ENCODE assay signal across 15 cellular contexts in genomic region chr15:101689901-101690300, GRCh38. TPM values are rescaled to one million over a fixed set of nuclear protein-coding genes. Genes with fewer than 3 reads are reported as not detected.
A peak's percentile ranks its signal among the peaks of the same experiment; 100 is the strongest.
DNase-seq lines count a peak whose midpoint lies in the region; ATAC-seq, FAIRE-seq and TF ChIP-seq lines count a peak whose summit lies in the region.
"Had no signal": no experiment of that assay in that cellular context is flagged by ENCODE, and none has a peak within 500 bp of the region (broad histone marks: within the 10 kb centered on the region; RNA-seq: fewer than 3 reads in every experiment).

No MANE protein-coding gene starts in this region.

- ATAC-seq in HepG2 (no peak), right lobe of liver (no peak)

- no peaks in the 10 kb centered on the region for H3K4me1 ChIP-seq in HepG2 (ENCODE audit: insufficient read depth, low read length)
- no peaks in the 10 kb centered on the region for H3K4me1 ChIP-seq in right lobe of liver
- H3K4me1 ChIP-seq in fibroblast of lung (ENCODE audit: control insufficient read depth, extremely low read depth, insufficient read depth, low read length) = no peaks in the 10 kb centered on the region
- H3K4me1 ChIP-seq: stomach had no signal

- peaks cover 2 to 20% of the 10 kb centered on the region in 2 experiments; a peak in 3 of 5 replicates for H3K36me3 ChIP-seq in HepG2 (replicated peaks in 1 of 2; ENCODE audit: control insufficient read depth in 1 of 2, insufficient read depth in 2 of 2, low read length in 2 of 2)
- H3K36me3 ChIP-seq in right lobe of liver = peaks cover 0 to 8% (median 1%) of the 10 kb centered on the region in 4 donors
- H3K36me3 ChIP-seq in fibroblast of lung (ENCODE audit: control insufficient read depth, insufficient read depth, low read length) = peaks cover 1% of the 10 kb centered on the region

- no peaks in the 10 kb centered on the region; a peak in 1 of 5 replicates for H3K27me3 ChIP-seq in HepG2 (ENCODE audit: control insufficient read depth in 1 of 2, insufficient read depth in 2 of 2, low read length in 2 of 2)
- H3K27me3 ChIP-seq in right lobe of liver = no peaks in the 10 kb centered on the region
- H3K27me3 ChIP-seq in fibroblast of lung (ENCODE audit: control insufficient read depth, insufficient read depth, low read length) = no peaks in the 10 kb centered on the region
- H3K27me3 ChIP-seq: stomach had no signal

- H3K4me2 ChIP-seq in HepG2 (ENCODE audit: low read depth, low read length) = no peak overlapping the region
- no peak overlapping the region for H3K4me2 ChIP-seq in fibroblast of lung (ENCODE audit: extremely low read depth, insufficient read depth, low read length)

- no peak overlapping the region for H3K9ac ChIP-seq in HepG2 (ENCODE audit: insufficient read depth, low read depth, low read length)
- no peak overlapping the region for H3K9ac ChIP-seq in fibroblast of lung (ENCODE audit: insufficient read depth, low read length)

- intact Hi-C loops in HepG2 (cut with micrococcal nuclease; ENCODE audit: unreplicated experiment) (no loop called here), right lobe of liver (cut with DNase I) (no loop called here)

- H3K27me3 Mint-ChIP-seq in T-helper 2 cell treated with Interferon-gamma antibody and Interleukin-4, amounts not matched to agents 5 μg/mL and 100 μg/mL, for 36 hours (ENCODE audit: low read depth) = no peaks in the 10 kb centered on the region
- H3K27me3 Mint-ChIP-seq in stimulated activated naive CD8-positive, alpha-beta T cell treated with anti-CD3 and anti-CD28 coated beads, Interleukin-15, Interleukin-2, amounts not matched to agents 100 ng/mL and 50 ng/mL, for 24 hours = no peaks in the 10 kb centered on the region
- H3K27me3 Mint-ChIP-seq: progenitor cell of endocrine pancreas had no signal

- H3K9me3 Mint-ChIP-seq in T-helper 2 cell treated with Interferon-gamma antibody and Interleukin-4, amounts not matched to agents 5 μg/mL and 100 μg/mL, for 36 hours = no peaks in the 10 kb centered on the region
- no peaks in the 10 kb centered on the region for H3K9me3 Mint-ChIP-seq in stimulated activated naive CD8-positive, alpha-beta T cell treated with anti-CD3 and anti-CD28 coated beads, Interleukin-15, Interleukin-2, amounts not matched to agents 100 ng/mL and 50 ng/mL, for 24 hours
- H3K9me3 Mint-ChIP-seq: endodermal cell had no signal

- no peaks in the 10 kb centered on the region for H3K79me2 ChIP-seq in HepG2 (ENCODE audit: insufficient read depth, low read length)
- no peaks in the 10 kb centered on the region for H3K79me2 ChIP-seq in fibroblast of lung (ENCODE audit: control insufficient read depth, insufficient read depth, low read length)

- TF ChIP-seq EP300 in HepG2 (IDR thresholded peaks at IDR 0.05; ENCODE audit: low read depth in 2 of 2, low read length in 2 of 2) (no peak), HepG2 (CRISPR knock-in tag; IDR thresholded peaks at IDR 0.05; ENCODE audit: borderline replicate concordance) (no peak)

- POLR2A ChIA-PET in HepG2 (lab: Yijun Ruan, JAX) = no interaction called here

- DNase-seq in HepG2 (ENCODE audit: low spot score) (no peak), right lobe of liver (no peak), fibroblast of lung (ENCODE audit: low read depth in 2 of 2) (peak; percentile 28 to 58), NCI-H187 treated with DMSO at 0.1 percent for 48 hours (lab: John Stamatoyannopoulos, UW) (no peak), NCI-H82 treated with DMSO at 0.1 percent for 48 hours (lab: John Stamatoyannopoulos, UW; ENCODE audit: unreplicated experiment) (no peak)
- DNase-seq in T-helper 2 cell treated with Interferon-gamma antibody and Interleukin-4, amounts not matched to agents 5 μg/mL and 100 μg/mL, for 36 hours (ENCODE audit: low spot score) = peak; percentile 44
- no peak for DNase-seq in stimulated activated naive CD4-positive, alpha-beta T cell treated with Interleukin-2 at 50 U/mL for 16 hours (lab: John Stamatoyannopoulos, UW)
- DNase-seq: DMS79 treated with DMSO at 0.1 percent for 48 hours, endodermal cell, Kasumi-1, kidney glomerular epithelial cell, stomach had no signal

- H3K27ac ChIP-seq in HepG2 (ENCODE audit: extremely low read length, insufficient read depth, low read length) (no peak overlapping the region), right lobe of liver (no peak overlapping the region), fibroblast of lung (ENCODE audit: insufficient read depth, low read length) (no peak overlapping the region)
- H3K27ac ChIP-seq: stomach had no signal

- TF ChIP-seq RAD21 in HepG2 (CRISPR knock-in tag; IDR thresholded peaks at IDR 0.05) = no peak

- in situ Hi-C loops in HepG2 (cut with HindIII; ENCODE audit: extremely low pct_ligation_motif_present, low pct_unique_long_range_greater_than_20kb) = no loop called here

- H3K4me3 ChIP-seq in HepG2 (replicated peaks in 1 of 3; ENCODE audit: insufficient read depth in 1 of 3, low read depth in 2 of 3, low read length in 3 of 3) (no peak overlapping the region), right lobe of liver (no peak overlapping the region), fibroblast of lung (replicated peaks in 1 of 4; ENCODE audit: control extremely low read depth in 1 of 4, insufficient read depth in 1 of 4, low read depth in 3 of 4, low read length in 4 of 4) (no peak overlapping the region)
- H3K4me3 ChIP-seq: stomach had no signal

- TF ChIP-seq POLR2A in HepG2 (IDR thresholded peaks at IDR 0.05; ENCODE audit: insufficient read depth in 1 of 2, low read depth in 2 of 2, low read length in 2 of 2) (no peak), right lobe of liver (IDR thresholded peaks at IDR 0.05) (no peak)

- BruUV-seq in HepG2 (replicated peaks; lab: Mats Ljungman, UMichigan) = no TSS peak

- 95% methylated on average over 6 of the region's 6 CpGs for WGBS in HepG2 (ENCODE audit: low lambda C conversion rate)
- WGBS in right lobe of liver (ENCODE audit: insufficient coverage, low coverage, low lambda C conversion rate, missing lambda C conversion rate) = 87% methylated on average over 3 of the region's 6 CpGs

- TF ChIP-seq CTCF in HepG2 (CRISPR knock-in tag; IDR thresholded peaks at IDR 0.05) (no peak), right lobe of liver (IDR thresholded peaks at IDR 0.05) (no peak), fibroblast of lung (conservative IDR thresholded peaks at IDR 0.05 in 1 of 2, IDR thresholded peaks at IDR 0.05 in 1 of 2; ENCODE audit: low read depth in 1 of 2, low read length in 2 of 2) (no peak)

- no peaks in the 10 kb centered on the region for H4K20me1 ChIP-seq in HepG2 (ENCODE audit: insufficient read depth, low read length)
- no peaks in the 10 kb centered on the region for H4K20me1 ChIP-seq in fibroblast of lung (ENCODE audit: control insufficient read depth, extremely low read depth, insufficient read depth, low read length)

- no peak for FAIRE-seq in HepG2 (lab: Jason Lieb, UNC)
- FAIRE-seq: GM12891 had no signal

- CTCF ChIA-PET in HepG2 (lab: Yijun Ruan, JAX; ENCODE audit: low intra/inter-chr PET ratio, low total read pairs) = no interaction called here

- H3K4me1 Mint-ChIP-seq in T-helper 2 cell treated with Interferon-gamma antibody and Interleukin-4, amounts not matched to agents 5 μg/mL and 100 μg/mL, for 36 hours (ENCODE audit: low read depth) = peaks cover 24% of the 10 kb centered on the region
- peaks cover 36% of the 10 kb centered on the region for H3K4me1 Mint-ChIP-seq in stimulated activated naive CD8-positive, alpha-beta T cell treated with anti-CD3 and anti-CD28 coated beads, Interleukin-15, Interleukin-2, amounts not matched to agents 100 ng/mL and 50 ng/mL, for 24 hours (ENCODE audit: low read depth)
- H3K4me1 Mint-ChIP-seq: endodermal cell had no signal

- H3K9me3 ChIP-seq in HepG2 (ENCODE audit: low read length) (no peaks in the 10 kb centered on the region), right lobe of liver (no peaks in the 10 kb centered on the region), fibroblast of lung (ENCODE audit: control insufficient read depth, insufficient read depth, low read depth, low read length) (no peaks in the 10 kb centered on the region)
- H3K9me3 ChIP-seq: stomach had no signal

- H3K4me3 Mint-ChIP-seq in T-helper 2 cell treated with Interferon-gamma antibody and Interleukin-4, amounts not matched to agents 5 μg/mL and 100 μg/mL, for 36 hours = no peak overlapping the region
- H3K4me3 Mint-ChIP-seq in stimulated activated naive CD8-positive, alpha-beta T cell treated with anti-CD3 and anti-CD28 coated beads, Interleukin-15, Interleukin-2, amounts not matched to agents 100 ng/mL and 50 ng/mL, for 24 hours = no peak overlapping the region
- H3K4me3 Mint-ChIP-seq: endodermal cell had no signal

- peaks cover 41% of the 10 kb centered on the region for H3K36me3 Mint-ChIP-seq in T-helper 2 cell treated with Interferon-gamma antibody and Interleukin-4, amounts not matched to agents 5 μg/mL and 100 μg/mL, for 36 hours (ENCODE audit: low read depth)
- H3K36me3 Mint-ChIP-seq in stimulated activated naive CD8-positive, alpha-beta T cell treated with anti-CD3 and anti-CD28 coated beads, Interleukin-15, Interleukin-2, amounts not matched to agents 100 ng/mL and 50 ng/mL, for 24 hours (ENCODE audit: low read depth) = peaks cover 35% of the 10 kb centered on the region

- H2AFZ ChIP-seq in HepG2 (ENCODE audit: low read length) = no peak overlapping the region
- no peak overlapping the region for H2AFZ ChIP-seq in fibroblast of lung (ENCODE audit: low read length)

- H3K27ac Mint-ChIP-seq in T-helper 2 cell treated with Interferon-gamma antibody and Interleukin-4, amounts not matched to agents 5 μg/mL and 100 μg/mL, for 36 hours = no peak overlapping the region
- H3K27ac Mint-ChIP-seq in stimulated activated naive CD8-positive, alpha-beta T cell treated with anti-CD3 and anti-CD28 coated beads, Interleukin-15, Interleukin-2, amounts not matched to agents 100 ng/mL and 50 ng/mL, for 24 hours = peak overlapping the region; percentile 22
- H3K27ac Mint-ChIP-seq: endodermal cell, progenitor cell of endocrine pancreas had no signal

RNA-seq across cellular contexts. Expression of gene TARS3, which starts 34.4 kb away (rescaled TPM):
- total RNA-seq in HepG2 (2016; rRNA removed; fragmentation: Illumina TruSeq; extraction: Trizol) = 11.7 and 13.9 TPM in 2 replicates
- total RNA-seq in HepG2 (2016; cell fraction: cytosol; rRNA removed; fragmentation: Illumina TruSeq; extraction: Trizol; ENCODE audit: low read depth) = 3.9 and 4.7 TPM in 2 replicates
- total RNA-seq in HepG2 (2016; cell fraction: insoluble cytoplasmic fraction; rRNA removed; fragmentation: Illumina TruSeq; extraction: Trizol) = 11.8 and 14.6 TPM in 2 replicates
- total RNA-seq in HepG2 (2016; cell fraction: membrane; rRNA removed; fragmentation: Illumina TruSeq; extraction: Trizol) = 4.8 and 5.1 TPM in 2 replicates
- total RNA-seq in HepG2 (2016; cell fraction: nucleus; rRNA removed; fragmentation: Illumina TruSeq; extraction: Trizol) = 11.8 and 13.9 TPM in 2 replicates
- 3.4 and 4.1 TPM in 2 replicates for polyA plus RNA-seq in HepG2 (2011; rRNA removed)
- polyA plus RNA-seq in HepG2 (2011; cell fraction: cytosol; rRNA removed) = 1.5 and 2.3 TPM in 2 replicates
- polyA plus RNA-seq in HepG2 (2011; cell fraction: nucleus; rRNA removed) = 6.1 and 6.6 TPM in 2 replicates
- polyA plus RNA-seq in HepG2 (2012) = 7.3 and 8.6 TPM in 2 replicates
- polyA plus RNA-seq in HepG2 (2016; cell fraction: cytosol; fragmentation: Illumina TruSeq; extraction: Trizol; ENCODE audit: low read depth) = 0.68 and 0.69 TPM in 2 replicates
- 10.7 and 13.5 TPM in 2 replicates for polyA plus RNA-seq in HepG2 (2016; cell fraction: insoluble cytoplasmic fraction; fragmentation: Illumina TruSeq; extraction: Trizol; ENCODE audit: low read depth)
- 2.0 and 2.2 TPM in 2 replicates for polyA plus RNA-seq in HepG2 (2016; cell fraction: membrane; fragmentation: Illumina TruSeq; extraction: Trizol; ENCODE audit: low read depth)
- 16.9 and 17.0 TPM in 2 replicates for polyA plus RNA-seq in HepG2 (2016; cell fraction: nucleus; fragmentation: Illumina TruSeq; extraction: Trizol; ENCODE audit: insufficient read depth, low read depth)
- 2.5 and 6.3 TPM in 2 replicates for polyA minus RNA-seq in HepG2 (2011; rRNA and poly(A)+ RNA removed; ENCODE audit: low replicate concordance)
- 4.1 and 6.4 TPM in 2 replicates for polyA minus RNA-seq in HepG2 (2011; cell fraction: cytosol; rRNA and poly(A)+ RNA removed)
- polyA minus RNA-seq in HepG2 (2011; cell fraction: nucleus; rRNA and poly(A)+ RNA removed) = 23.7 and 24.6 TPM in 2 replicates
- total RNA-seq in right lobe of liver = 1 to 10 TPM; 4.5 to 9.4 (median 5.3) TPM
- 9.5 and 23.3 TPM in 2 replicates for total RNA-seq in fibroblast of lung
- polyA plus RNA-seq in fibroblast of lung = 4.3 and 6.2 TPM in 2 replicates
- polyA plus RNA-seq in fibroblast of lung (2012) = 8.4 and 10.6 TPM in 2 replicates
- polyA minus RNA-seq in fibroblast of lung (ENCODE audit: low replicate concordance) = 0.67 and 1.4 TPM in 2 replicates

RNA-seq across cellular contexts. Expression of gene TM2D3, which starts 37.7 kb away (rescaled TPM):
- total RNA-seq in HepG2 (2016; rRNA removed; fragmentation: Illumina TruSeq; extraction: Trizol) (17.8 and 31.1 TPM in 2 replicates), right lobe of liver (10 to 100 TPM; 29.5 to 46.9 (median 40.8) TPM), fibroblast of lung (46.2 and 71.5 TPM in 2 replicates)
- 8.6 and 9.5 TPM in 2 replicates for total RNA-seq in HepG2 (2016; cell fraction: cytosol; rRNA removed; fragmentation: Illumina TruSeq; extraction: Trizol; ENCODE audit: low read depth)
- 21.0 and 33.6 TPM in 2 replicates for total RNA-seq in HepG2 (2016; cell fraction: insoluble cytoplasmic fraction; rRNA removed; fragmentation: Illumina TruSeq; extraction: Trizol)
- 14.2 and 16.6 TPM in 2 replicates for total RNA-seq in HepG2 (2016; cell fraction: membrane; rRNA removed; fragmentation: Illumina TruSeq; extraction: Trizol)
- 36.0 and 40.5 TPM in 2 replicates for total RNA-seq in HepG2 (2016; cell fraction: nucleus; rRNA removed; fragmentation: Illumina TruSeq; extraction: Trizol)
- polyA plus RNA-seq in HepG2 (2011; rRNA removed) (70.6 and 72.7 TPM in 2 replicates), fibroblast of lung (44.6 and 46.1 TPM in 2 replicates)
- 57.2 and 64.0 TPM in 2 replicates for polyA plus RNA-seq in HepG2 (2011; cell fraction: cytosol; rRNA removed)
- 46.5 and 49.1 TPM in 2 replicates for polyA plus RNA-seq in HepG2 (2011; cell fraction: nucleus; rRNA removed)
- 54.2 and 56.1 TPM in 2 replicates for polyA plus RNA-seq in HepG2 (2012)
- 3.8 TPM in 2 replicates for polyA plus RNA-seq in HepG2 (2016; cell fraction: cytosol; fragmentation: Illumina TruSeq; extraction: Trizol; ENCODE audit: low read depth)
- 18.7 and 22.3 TPM in 2 replicates for polyA plus RNA-seq in HepG2 (2016; cell fraction: insoluble cytoplasmic fraction; fragmentation: Illumina TruSeq; extraction: Trizol; ENCODE audit: low read depth)
- polyA plus RNA-seq in HepG2 (2016; cell fraction: membrane; fragmentation: Illumina TruSeq; extraction: Trizol; ENCODE audit: low read depth) = 5.8 and 6.3 TPM in 2 replicates
- 52.3 and 55.0 TPM in 2 replicates for polyA plus RNA-seq in HepG2 (2016; cell fraction: nucleus; fragmentation: Illumina TruSeq; extraction: Trizol; ENCODE audit: insufficient read depth, low read depth)
- 48.9 and 62.2 TPM in 2 replicates for polyA minus RNA-seq in HepG2 (2011; rRNA and poly(A)+ RNA removed; ENCODE audit: low replicate concordance)
- polyA minus RNA-seq in HepG2 (2011; cell fraction: cytosol; rRNA and poly(A)+ RNA removed) = 32.5 and 41.6 TPM in 2 replicates
- polyA minus RNA-seq in HepG2 (2011; cell fraction: nucleus; rRNA and poly(A)+ RNA removed) = 114 and 124 TPM in 2 replicates
- polyA plus RNA-seq in fibroblast of lung (2012) = 36.8 and 38.2 TPM in 2 replicates
- 10.0 and 20.0 TPM in 2 replicates for polyA minus RNA-seq in fibroblast of lung (ENCODE audit: low replicate concordance)

Comparison
In these comparisons a context has a peak if more than half of its experiments do, and no peak if none do; other contexts are left out.
1. DNase-seq: peak in T-helper 2 cell treated with Interferon-gamma antibody and Interleukin-4, amounts not matched to agents 5 μg/mL and 100 μg/mL, for 36 hours (single experiment) and fibroblast of lung (2 of 2); none in HepG2 (single experiment), right lobe of liver (0 of 3), NCI-H187 treated with DMSO at 0.1 percent for 48 hours (single experiment), stimulated activated naive CD4-positive, alpha-beta T cell treated with Interleukin-2 at 50 U/mL for 16 hours (single experiment) and NCI-H82 treated with DMSO at 0.1 percent for 48 hours (single experiment).